9 cellular contexts compared by ENCODE assay signal in the genomic region with DNA sequence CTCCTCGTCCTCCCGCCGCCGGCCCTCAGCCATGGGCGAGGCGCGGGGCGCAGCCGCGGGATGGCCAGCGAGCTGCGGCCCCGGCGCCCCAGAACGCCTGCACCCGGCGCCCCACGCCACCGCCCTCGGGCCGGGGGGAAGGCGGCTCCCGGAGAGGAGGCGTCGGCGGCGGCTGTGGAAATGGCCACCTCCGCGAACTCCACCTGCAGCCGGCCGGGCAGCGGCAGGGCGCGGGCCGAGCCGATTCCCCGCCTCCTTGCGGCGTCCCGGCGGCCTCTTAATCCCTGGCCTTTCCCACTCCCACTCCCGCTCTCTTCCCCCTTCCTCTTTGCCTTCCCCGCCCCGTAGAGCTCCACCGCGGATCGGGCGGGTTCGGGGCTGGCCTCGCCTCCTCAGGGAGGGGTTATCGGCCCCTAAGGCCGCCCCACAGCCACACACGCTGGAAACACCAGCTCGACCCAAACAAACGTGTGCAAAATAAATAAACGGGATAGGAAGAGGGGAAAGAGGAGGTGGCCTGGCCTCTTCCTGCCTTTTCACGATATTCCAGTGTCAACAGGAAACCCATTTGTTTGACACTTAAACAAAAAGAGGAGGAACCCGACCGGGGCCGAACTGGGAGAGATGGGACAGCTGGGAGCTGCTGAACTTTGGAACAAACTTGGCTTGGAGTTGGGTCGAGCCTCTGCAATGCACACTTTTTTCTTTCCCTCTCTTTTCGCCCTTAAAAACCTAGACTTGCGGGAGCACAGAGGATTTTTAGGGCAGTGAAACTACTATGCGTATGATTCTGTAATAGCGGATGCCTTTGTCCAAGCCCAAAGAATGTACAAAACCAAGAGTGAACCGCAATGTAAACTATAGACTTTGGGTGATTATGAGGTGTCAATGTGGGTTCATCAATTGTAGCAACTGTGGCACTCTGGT. TPM values are rescaled to one million over a fixed set of nuclear protein-coding genes. Genes with fewer than 3 reads are reported as not detected.
DNase-seq lines count a peak whose midpoint lies in the region; ATAC-seq and TF ChIP-seq lines count a peak whose summit lies in the region.
"Had no signal": no experiment of that assay in that cellular context is flagged by ENCODE, and none has a peak within 500 bp of the region (broad histone marks: within the 10 kb centered on the region; RNA-seq: fewer than 3 reads in every experiment).

A gene with protein sequence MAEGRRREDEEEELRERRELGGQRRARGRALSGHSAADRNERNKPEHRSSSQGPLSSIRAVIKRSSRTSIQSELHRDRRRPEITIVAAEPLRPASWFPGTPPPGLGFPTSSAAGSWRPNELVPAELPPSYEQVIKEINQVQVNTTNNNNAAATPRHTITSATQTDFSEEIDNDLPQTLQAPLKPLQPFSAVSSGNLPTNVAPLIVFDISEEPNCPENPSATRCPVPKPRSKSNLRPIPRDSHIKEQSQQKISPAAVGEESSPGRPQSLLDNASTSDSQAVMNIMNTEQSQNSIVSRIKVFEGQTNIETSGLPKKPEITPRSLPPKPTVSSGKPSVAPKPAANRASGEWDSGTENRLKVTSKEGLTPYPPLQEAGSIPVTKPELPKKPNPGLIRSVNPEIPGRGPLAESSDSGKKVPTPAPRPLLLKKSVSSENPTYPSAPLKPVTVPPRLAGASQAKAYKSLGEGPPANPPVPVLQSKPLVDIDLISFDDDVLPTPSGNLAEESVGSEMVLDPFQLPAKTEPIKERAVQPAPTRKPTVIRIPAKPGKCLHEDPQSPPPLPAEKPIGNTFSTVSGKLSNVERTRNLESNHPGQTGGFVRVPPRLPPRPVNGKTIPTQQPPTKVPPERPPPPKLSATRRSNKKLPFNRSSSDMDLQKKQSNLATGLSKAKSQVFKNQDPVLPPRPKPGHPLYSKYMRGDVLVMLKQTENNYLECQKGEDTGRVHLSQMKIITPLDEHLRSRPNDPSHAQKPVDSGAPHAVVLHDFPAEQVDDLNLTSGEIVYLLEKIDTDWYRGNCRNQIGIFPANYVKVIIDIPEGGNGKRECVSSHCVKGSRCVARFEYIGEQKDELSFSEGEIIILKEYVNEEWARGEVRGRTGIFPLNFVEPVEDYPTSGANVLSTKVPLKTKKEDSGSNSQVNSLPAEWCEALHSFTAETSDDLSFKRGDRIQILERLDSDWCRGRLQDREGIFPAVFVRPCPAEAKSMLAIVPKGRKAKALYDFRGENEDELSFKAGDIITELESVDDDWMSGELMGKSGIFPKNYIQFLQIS (minus strand): TSS at position 286 of the 927 bp plus-strand sequence. CDS start 253 bp downstream, at position 33.

- intact Hi-C loops in heart left ventricle (cut with DNase I) (loop anchor here in 4 of 10 donors (5.0 to 10.0 kb wide), 5 partner anchors 37 to 211 kb away; a partner anchor contains a TSS), ovary (cut with DNase I) (loop anchor here in 2 of 4 donors (10.0 kb wide), 2 partner anchors 161 to 191 kb away; no protein-coding TSS in a partner anchor)

- peak within 1 kb of the TSS; percentile 68 to 93 (median 75) for H3K4me3 ChIP-seq in heart left ventricle
- H3K4me3 ChIP-seq in ovary = peak within 1 kb of the TSS; percentile 80

- H3K9me3 ChIP-seq in ES-I3 (ENCODE audit: control insufficient read depth, insufficient read depth, low read length) (no peaks in the 10 kb centered on the region), heart left ventricle (no peaks in the 10 kb centered on the region), ovary (no peaks in the 10 kb centered on the region)

- H3K36me3 ChIP-seq in ES-I3 (ENCODE audit: insufficient read depth, low read length) (no peaks in the 10 kb centered on the region), heart left ventricle (no peaks in the 10 kb centered on the region), ovary (no peaks in the 10 kb centered on the region)

- TF ChIP-seq CTCF in heart left ventricle (IDR thresholded peaks at IDR 0.05) (peak in 3 of 12 donors; percentile 8 to 21 (median 16)), ovary (IDR thresholded peaks at IDR 0.05) (no peak), GM10266 (IDR thresholded peaks at IDR 0.05; ENCODE audit: control insufficient read depth, insufficient read depth, low read depth, missing control alignments) (no peak)

- WGBS in heart left ventricle, 4 donors = 5 to 12% (median 9%) methylated on average over 36 to 66 of the region's 66 CpGs
- WGBS in ovary, 3 donors = 2 to 5% (median 3%) methylated on average over 35 to 66 of the region's 66 CpGs

- TF ChIP-seq POLR2A in heart left ventricle (IDR thresholded peaks at IDR 0.05) = peak in 1 of 2 donors; percentile 63
- peak; percentile 48 for TF ChIP-seq POLR2A in ovary (IDR thresholded peaks at IDR 0.05)

- H3K9ac ChIP-seq in ES-I3 (ENCODE audit: low read depth, low read length) = peak within 1 kb of the TSS; percentile 62

- H3K27ac ChIP-seq in heart left ventricle = peak within 1 kb of the TSS; percentile 85 to 96 (median 94)
- peak within 1 kb of the TSS; percentile 84 to 93 for H3K27ac ChIP-seq in ovary

- ATAC-seq in heart left ventricle (peak; percentile 88 to 96 (median 92)), GM18907 (IDR thresholded peaks at IDR 0.05; ENCODE audit: unreplicated experiment) (no peak)

- H3K27me3 ChIP-seq in heart left ventricle (peaks cover 0 to 18% (median 0%) of the 10 kb centered on the region in 9 donors), ovary (no peaks in the 10 kb centered on the region)

- peak; percentile 15 for DNase-seq in NCI-H1105 (lab: John Stamatoyannopoulos, UW)
- DNase-seq in amygdala (lab: John Stamatoyannopoulos, UW) = peak in 49 of 56 donors; percentile 2 to 66 (median 31)
- peak; percentile 79 to 88 (median 83) for DNase-seq in heart left ventricle
- peak; percentile 68 to 81 (median 74) for DNase-seq in ovary
- DNase-seq in GM10266 (ENCODE audit: extremely low spot score) = no peak
- DNase-seq in superior temporal gyrus (ENCODE audit: extremely low spot score) = no peak

- no peak for TF ChIP-seq EP300 in ovary (IDR thresholded peaks at IDR 0.05)

- H3K4me1 ChIP-seq in ES-I3 (ENCODE audit: insufficient read depth, low read length) (peaks cover 26% of the 10 kb centered on the region), heart left ventricle (peaks cover 0 to 37% (median 21%) of the 10 kb centered on the region in 12 donors), ovary (ENCODE audit: insufficient read depth) (peaks cover 11% of the 10 kb centered on the region)

RNA-seq across cellular contexts. Expression of the gene that starts here (rescaled TPM):
- total RNA-seq in heart left ventricle (100 to 1,000 TPM in 8 of 9 donors, 10 to 100 TPM in 1; 91.1 to 173 (median 139) TPM), ovary (100 to 1,000 TPM in 2 of 7 donors, 10 to 100 TPM in 5; 44.0 to 117 (median 91.4) TPM)
- polyA plus RNA-seq in heart left ventricle (10 to 100 TPM; 60.4 to 61.7 TPM), ovary (10 to 100 TPM; 66.1 to 97.9 TPM)
- total RNA-seq: T-helper 1 cell treated with Interleukin-12 subunit alpha and Interleukin-12 subunit beta and Interleukin-4 antibody, amounts not matched to agents 30 ng/mL and 1 ng/mL, for 36 hours had no signal

Comparison
In these comparisons a context has a peak if more than half of its experiments do, and no peak if none do; other contexts are left out.
1. DNase-seq: peak in NCI-H1105 (single experiment), amygdala (49 of 56), heart left ventricle (5 of 5) and ovary (5 of 5); none in GM10266 (single experiment) and superior temporal gyrus (single experiment).